25 cellular contexts compared by ENCODE assay signal in the genomic region with DNA sequence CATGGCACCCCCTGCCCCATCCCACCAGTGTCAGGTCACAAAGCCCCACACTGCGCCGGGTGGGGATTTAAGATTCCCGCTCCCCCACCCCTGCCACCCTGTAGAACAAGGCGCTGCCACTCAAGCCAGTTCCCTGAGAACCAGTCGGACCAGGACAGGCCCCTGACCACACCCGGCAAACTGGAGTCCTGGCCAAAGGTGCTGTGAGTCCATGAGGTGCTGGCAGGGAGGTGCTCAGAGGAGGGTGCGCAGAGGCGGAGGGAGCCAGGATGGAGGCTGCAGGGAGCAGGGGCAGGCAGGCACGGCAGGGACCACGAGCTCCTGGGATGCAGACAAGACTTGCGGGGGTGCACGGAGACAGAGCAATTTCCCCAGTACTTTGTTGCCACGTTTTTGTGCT. TPM values are rescaled to one million over a fixed set of nuclear protein-coding genes. Genes with fewer than 3 reads are reported as not detected.
DNase-seq lines count a peak whose midpoint lies in the region; ATAC-seq, FAIRE-seq and TF ChIP-seq lines count a peak whose summit lies in the region.
"Had no signal": no experiment of that assay in that cellular context is flagged by ENCODE, and none has a peak within 500 bp of the region (broad histone marks: within the 10 kb centered on the region; RNA-seq: fewer than 3 reads in every experiment).

No MANE protein-coding gene starts in this region.

- H3K4me3 ChIP-seq in PC-9, result peak overlapping the region; percentile 45; the same call in 1 of the 2 replicates
- no peak overlapping the region for H3K4me3 ChIP-seq in small intestine (ENCODE audit: low read depth in 1 of 2, low read length in 2 of 2)
- H3K4me3 ChIP-seq: psoas muscle, suprapubic skin had no signal

- H3K27me3 Mint-ChIP-seq in Calu3 (ENCODE audit: unreplicated experiment), result no peaks in the 10 kb centered on the region
- H3K27me3 Mint-ChIP-seq: activated B cell treated with CpG ODN at 0.5 μM for 24 hours had no signal

- peak overlapping the region; percentile 70; the same call in 1 of the 2 replicates for H2AFZ ChIP-seq in PC-9

- H3K27ac Mint-ChIP-seq in Calu3 (ENCODE audit: unreplicated experiment), result no peak overlapping the region
- H3K27ac Mint-ChIP-seq: activated naive CD8-positive, alpha-beta T cell treated with anti-CD3 and anti-CD28 coated beads, Interleukin-2, amount 10 ng/mL, durations not matched to agents 7 days and 5 days had no signal

- H3K36me3 ChIP-seq in PC-9 (ENCODE audit: low read depth), result no peaks in the 10 kb centered on the region
- H3K36me3 ChIP-seq in small intestine (ENCODE audit: control insufficient read depth in 2 of 2, insufficient read depth in 2 of 2, low read length in 2 of 2), result no peaks in the 10 kb centered on the region
- H3K36me3 ChIP-seq: suprapubic skin had no signal

- H3K79me2 ChIP-seq in PC-9 (ENCODE audit: low read depth), result no peaks in the 10 kb centered on the region

- H3K4me1 Mint-ChIP-seq in Calu3 (ENCODE audit: low read depth, unreplicated experiment), result peaks cover 8% of the 10 kb centered on the region
- H3K4me1 Mint-ChIP-seq: activated naive CD8-positive, alpha-beta T cell treated with anti-CD3 and anti-CD28 coated beads, Interleukin-2, amount 10 ng/mL, durations not matched to agents 7 days and 5 days had no signal

- CTCF ChIA-PET in Calu3 (lab: Charles Lee), result interaction anchor here (0.7 kb wide), 1 partner anchor 10 kb away, joined by 3 read pairs; no protein-coding TSS in a partner anchor
- CTCF ChIA-PET in PC-9 (lab: Charles Lee), result no interaction called here

- no peaks in the 10 kb centered on the region for H3K9me2 ChIP-seq in PC-9 (ENCODE audit: insufficient read depth)

- BruUV-seq in Calu3 (replicated peaks; lab: Mats Ljungman, UMichigan) (no TSS peak), PC-9 (replicated peaks; lab: Mats Ljungman, UMichigan) (no TSS peak)

- 19 to 65% (median 40%) methylated on average over 13 of the region's 13 CpGs for WGBS in small intestine, 3 donors

- no peaks in the 10 kb centered on the region for H3K9me3 Mint-ChIP-seq in Calu3 (ENCODE audit: low read depth, unreplicated experiment)
- H3K9me3 Mint-ChIP-seq: activated B cell treated with CpG ODN at 0.5 μM for 24 hours; activated naive CD8-positive, alpha-beta T cell treated with anti-CD3 and anti-CD28 coated beads, Interleukin-2, amount 10 ng/mL, durations not matched to agents 7 days and 5 days had no signal

- peak; percentile 100 for ATAC-seq in left colon
- ATAC-seq in GM18861 (IDR thresholded peaks at IDR 0.05; ENCODE audit: unreplicated experiment), result no peak
- ATAC-seq: left lobe of liver, psoas muscle, Right ventricle myocardium inferior had no signal

- H3K4me1 ChIP-seq in PC-9 (replicated peaks; ENCODE audit: insufficient read depth) (peaks cover 10% of the 10 kb centered on the region), small intestine (ENCODE audit: control insufficient read depth in 2 of 2, insufficient read depth in 1 of 2, low read depth in 1 of 2, low read length in 1 of 2) (no peaks in the 10 kb centered on the region)
- H3K4me1 ChIP-seq: psoas muscle had no signal

- H3K9me3 ChIP-seq in PC-9 (ENCODE audit: insufficient read depth, low read depth) (no peaks in the 10 kb centered on the region), small intestine (ENCODE audit: control insufficient read depth, low read depth) (no peaks in the 10 kb centered on the region)
- H3K9me3 ChIP-seq: psoas muscle, suprapubic skin had no signal

- H3K27ac ChIP-seq in PC-9 (no peak overlapping the region), small intestine (ENCODE audit: low read depth in 1 of 2, low read length in 1 of 2) (no peak overlapping the region)
- H3K27ac ChIP-seq: HL-60, psoas muscle, suprapubic skin had no signal

- intact Hi-C loops in Calu3 (cut with micrococcal nuclease; ENCODE audit: unreplicated experiment), result no loop called here
- intact Hi-C loops in PC-9 (cut with micrococcal nuclease; ENCODE audit: unreplicated experiment), result no loop called here
- intact Hi-C loops in left colon (cut with DNase I, micrococcal nuclease), result no loop called here

- H3K4me2 ChIP-seq in PC-9, result peak overlapping the region; percentile 68

- TF ChIP-seq CTCF in Calu3 (IDR thresholded peaks at IDR 0.05; ENCODE audit: unreplicated experiment) (no peak), PC-9 (conservative IDR thresholded peaks at IDR 0.05) (no peak)

- DNase-seq in Calu3 (peak; percentile 78), PC-9 (peak; percentile 61 to 73), left colon (peak; percentile 79 to 86), small intestine (peak; percentile 90), kidney tubule cell (ENCODE audit: low spot score) (no peak), SIG-M5 treated with dmso at 0.1 percent for 504 hours (lab: John Stamatoyannopoulos, UW; ENCODE audit: unreplicated experiment) (no peak)
- DNase-seq in activated CD4-positive, alpha-beta T cell treated with anti-CD3 and anti-CD28 coated beads, Interleukin-2, amount 50 U/mL, for 4 hours, result no peak
- DNase-seq: activated B cell treated with CpG ODN at 0.5 μM for 24 hours; activated CD4-positive, alpha-beta T cell treated with anti-CD3 and anti-CD28 coated beads, Interleukin-2, amount 50 U/mL, for 48 hours; activated effector memory CD4-positive, alpha-beta T cell treated with Interleukin-2 at 50 U/mL for 16 hours; activated naive CD8-positive, alpha-beta T cell treated with anti-CD3 and anti-CD28 coated beads, Interleukin-2, amount 10 ng/mL, durations not matched to agents 7 days and 5 days; effector CD4-positive, alpha-beta T cell; erythroblast; foreskin melanocyte; IMR-90; NCI-H1105 treated with DMSO at 0.1 percent for 48 hours; NCI-H2029 treated with DMSO at 0.1 percent for 48 hours; NCI-H82; psoas muscle had no signal

- no peak for FAIRE-seq in small intestine (lab: Jason Lieb, UNC)
- FAIRE-seq: GM19239 had no signal

- no peaks in the 10 kb centered on the region for H3F3A ChIP-seq in PC-9 (ENCODE audit: insufficient read depth, low read depth)

- H3K4me3 Mint-ChIP-seq in Calu3 (ENCODE audit: low read depth, unreplicated experiment), result peak overlapping the region; percentile 90
- H3K4me3 Mint-ChIP-seq: activated B cell treated with CpG ODN at 0.5 μM for 24 hours; activated naive CD8-positive, alpha-beta T cell treated with anti-CD3 and anti-CD28 coated beads, Interleukin-2, amount 10 ng/mL, durations not matched to agents 7 days and 5 days had no signal

- POLR2A ChIA-PET in PC-9 (lab: Charles Lee; ENCODE audit: unreplicated experiment), result no interaction called here

- no peaks in the 10 kb centered on the region for H4K20me1 ChIP-seq in PC-9 (ENCODE audit: insufficient read depth)

- H3K27me3 ChIP-seq in PC-9 (ENCODE audit: insufficient read depth, low read depth) (no peaks in the 10 kb centered on the region), small intestine (ENCODE audit: control insufficient read depth in 2 of 2, insufficient read depth in 2 of 2, low read length in 2 of 2) (no peaks in the 10 kb centered on the region)
- H3K27me3 ChIP-seq: suprapubic skin had no signal

- peaks cover 7% of the 10 kb centered on the region for H3K36me3 Mint-ChIP-seq in Calu3 (ENCODE audit: insufficient read depth, unreplicated experiment)
- H3K36me3 Mint-ChIP-seq: activated naive CD8-positive, alpha-beta T cell treated with anti-CD3 and anti-CD28 coated beads, Interleukin-2, amount 10 ng/mL, durations not matched to agents 7 days and 5 days had no signal

RNA-seq across cellular contexts. Expression of a gene that starts 19.7 kb away (rescaled TPM):
- total RNA-seq in Calu3 (2022) (202 and 215 TPM in 2 replicates), PC-9 (2021) (152 and 196 TPM in 2 replicates), left colon (100 to 1,000 TPM; 211 to 218 TPM)
- polyA plus RNA-seq in small intestine, result 100 to 1,000 TPM; 226 to 245 (median 238) TPM

RNA-seq across cellular contexts. Expression of a gene that starts 56.7 kb away (rescaled TPM):
- total RNA-seq in Calu3 (2022) (7.7 and 8.7 TPM in 2 replicates), PC-9 (2021) (9.8 and 12.2 TPM in 2 replicates), left colon (1 to 10 TPM; 6.7 to 7.1 TPM)
- 1 to 10 TPM; 3.2 to 7.4 (median 3.4) TPM for polyA plus RNA-seq in small intestine

RNA-seq across cellular contexts. Expression of a gene that starts 57.1 kb away (rescaled TPM):
- 77.3 and 79.4 TPM in 2 replicates for total RNA-seq in Calu3 (2022)
- total RNA-seq in PC-9 (2021), result 68.0 and 90.9 TPM in 2 replicates
- total RNA-seq in left colon, result 10 to 100 TPM; 75.3 to 89.7 TPM
- 10 to 100 TPM; 38.8 to 89.9 (median 76.7) TPM for polyA plus RNA-seq in small intestine

Comparison
In these comparisons a context has a peak if more than half of its experiments do, and no peak if none do; other contexts are left out.
1. DNase-seq: peak in Calu3 (single experiment), PC-9 (2 of 2), left colon (2 of 2) and small intestine (single experiment); none in kidney tubule cell (single experiment), SIG-M5 treated with dmso at 0.1 percent for 504 hours (single experiment) and activated CD4-positive, alpha-beta T cell treated with anti-CD3 and anti-CD28 coated beads, Interleukin-2, amount 50 U/mL, for 4 hours (0 of 2).